20 cellular contexts compared by ENCODE assay signal in genomic region chr1:102593276-102593675, GRCh38.
DNase-seq lines count a peak whose midpoint lies in the region; ATAC-seq and TF ChIP-seq lines count a peak whose summit lies in the region.
"Had no signal": no experiment of that assay in that cellular context is flagged by ENCODE, and none has a peak within 500 bp of the region (broad histone marks: within the 10 kb centered on the region; RNA-seq: fewer than 3 reads in every experiment).

No MANE protein-coding gene starts in this region.

- H3K79me1 ChIP-seq in H9 (ENCODE audit: insufficient read depth, low read depth, low read length, poor library complexity, severe bottlenecking) = no peaks in the 10 kb centered on the region

- H3K27me3 ChIP-seq in H9 (ENCODE audit: insufficient read depth, low read length) = no peaks in the 10 kb centered on the region
- H3K27me3 ChIP-seq: BLaER1 treated with 17β-estradiol and CSF1 and Interleukin-3, amounts not matched to agents 10 nM and 100 nM; SJSA1 had no signal

- no peak overlapping the region for H3K27ac ChIP-seq in H9 (ENCODE audit: insufficient read length, low read depth, low read length)
- H3K27ac ChIP-seq: A549; BLaER1 treated with 17β-estradiol and CSF1 and Interleukin-3, amounts not matched to agents 10 nM and 100 nM; PC-9; SJSA1 had no signal

- no peak overlapping the region; a peak in 1 of 7 replicates for H3K27ac Mint-ChIP-seq in H9
- H3K27ac Mint-ChIP-seq in WTC11 = no peak overlapping the region
- H3K27ac Mint-ChIP-seq: CD8-positive, alpha-beta memory T cell had no signal

- in situ Hi-C loops in Caki2 (cut with HindIII; ENCODE audit: low pct_unique_long_range_greater_than_20kb, low sequenced_read_pairs) = no loop called here

- 0 out of 4 replicates have a peak, but pooled peaks cover 0 to 3% of the 10 kb centered on the region in 2 experiments for H3K4me1 Mint-ChIP-seq in H9
- peaks cover 3% of the 10 kb centered on the region; the same call in 1 of the 2 replicates for H3K4me1 Mint-ChIP-seq in WTC11
- H3K4me1 Mint-ChIP-seq: CD8-positive, alpha-beta memory T cell had no signal

- no peaks in the 10 kb centered on the region for H3K27me3 Mint-ChIP-seq in H9 (ENCODE audit: low read depth)
- H3K27me3 Mint-ChIP-seq in WTC11 (ENCODE audit: low read depth) = no peaks in the 10 kb centered on the region
- H3K27me3 Mint-ChIP-seq: CD8-positive, alpha-beta memory T cell had no signal

- no peak overlapping the region for H2BK120ac ChIP-seq in H9 (ENCODE audit: low read depth, low read length, poor library complexity, severe bottlenecking)

- H4K5ac ChIP-seq in H9 (ENCODE audit: insufficient read length, low read depth, low read length) = no peak overlapping the region

- no peaks in the 10 kb centered on the region for H3K4me1 ChIP-seq in H9 (ENCODE audit: insufficient read depth, low read length)
- H3K4me1 ChIP-seq: A549; BLaER1 treated with 17β-estradiol and CSF1 and Interleukin-3, amounts not matched to agents 10 nM and 100 nM; SJSA1 had no signal

- H2BK5ac ChIP-seq in H9 (ENCODE audit: insufficient read length, low read length) = no peak overlapping the region

- no peak overlapping the region for H3K9ac ChIP-seq in H9 (ENCODE audit: extremely low read depth, insufficient read length, low read length)
- H3K9ac ChIP-seq: BLaER1 treated with 17β-estradiol and CSF1 and Interleukin-3, amounts not matched to agents 10 nM and 100 nM had no signal

- no peak overlapping the region for H3K14ac ChIP-seq in H9 (ENCODE audit: insufficient read depth, low read length)

- H4K8ac ChIP-seq in H9 (replicated peaks; ENCODE audit: insufficient read length, low read depth, low read length) = no peak overlapping the region

- H3K4me3 Mint-ChIP-seq in H9 (no peak overlapping the region), WTC11 (no peak overlapping the region)
- H3K4me3 Mint-ChIP-seq: CD8-positive, alpha-beta memory T cell had no signal

- H2BK20ac ChIP-seq in H9 (ENCODE audit: low read depth, low read length, poor library complexity, severe bottlenecking) = no peak overlapping the region

- no peak overlapping the region for H3K18ac ChIP-seq in H9 (ENCODE audit: insufficient read length, low read depth, low read length)

- no peak overlapping the region for H4K91ac ChIP-seq in H9 (ENCODE audit: insufficient read length, low read depth, low read length)

- H3K36me3 Mint-ChIP-seq in H9 (ENCODE audit: insufficient read depth in 1 of 3, low read depth in 3 of 3) (no peaks in the 10 kb centered on the region), WTC11 (no peaks in the 10 kb centered on the region)
- H3K36me3 Mint-ChIP-seq: CD8-positive, alpha-beta memory T cell had no signal

- POLR2A ChIA-PET in WTC11 (lab: Charles Lee) = no interaction called here

- H2BK12ac ChIP-seq in H9 (ENCODE audit: insufficient read length, low read depth, low read length) = no peak overlapping the region

- H3T11ph ChIP-seq in H9 (ENCODE audit: low read length) = no peak overlapping the region

- H2BK15ac ChIP-seq in H9 (ENCODE audit: low read depth, low read length) = no peak overlapping the region

- H3K4me2 ChIP-seq in H9 (ENCODE audit: insufficient read depth, insufficient read length, low read length) = no peak overlapping the region
- H3K4me2 ChIP-seq: A549; BLaER1 treated with 17β-estradiol and CSF1 and Interleukin-3, amounts not matched to agents 10 nM and 100 nM; PC-9 had no signal

- no peak overlapping the region for H3K56ac ChIP-seq in H9 (ENCODE audit: insufficient read length, low read depth, low read length)

- no peaks in the 10 kb centered on the region for H3K9me3 ChIP-seq in H9 (ENCODE audit: control insufficient read depth, low read depth, low read length)
- H3K9me3 ChIP-seq: A549, SJSA1 had no signal

- H3K4ac ChIP-seq in H9 (ENCODE audit: low read depth, low read length) = no peak overlapping the region

- DNase-seq in Caki2 (ENCODE audit: low read depth) (peak; percentile 23), HS-5 (ENCODE audit: low read depth) (peak; percentile 16), astrocyte of the hippocampus (ENCODE audit: low read depth, low spot score) (peak; percentile 25), renal cortical epithelial cell (ENCODE audit: low read depth) (peak; percentile 13), H9 (no peak), WTC11 (ENCODE audit: low spot score) (no peak)
- DNase-seq: CD8-positive, alpha-beta memory T cell; KBM-7; MV-4-11; NCI-H1417 treated with DMSO at 0.1 percent for 48 hours; NCI-H187 treated with DMSO at 0.1 percent for 48 hours; NCI-H2227 treated with DMSO at 0.1 percent for 48 hours; NCI-H524; PC-9 had no signal

- no peak for TF ChIP-seq CTCF in H9 (conservative IDR thresholded peaks at IDR 0.05)
- TF ChIP-seq CTCF in WTC11 (IDR thresholded peaks at IDR 0.05) = no peak

- H3K79me2 ChIP-seq in H9 (ENCODE audit: insufficient read depth, low read length) = no peaks in the 10 kb centered on the region

- no peaks in the 10 kb centered on the region for H3K23me2 ChIP-seq in H9 (ENCODE audit: insufficient read length, low read depth, low read length, poor library complexity, severe bottlenecking)

- H3K9me3 Mint-ChIP-seq in H9 (no peaks in the 10 kb centered on the region), WTC11 (no peaks in the 10 kb centered on the region)

- H3K23ac ChIP-seq in H9 (ENCODE audit: insufficient read length, low read depth, low read length) = no peak overlapping the region

- CTCF ChIA-PET in WTC11 (lab: Charles Lee) = no interaction called here

- ATAC-seq in WTC11 (no peak), SK-N-SH treated with all-trans-retinoic acid at 6 μM for 48 hours (no peak)
- ATAC-seq: A549, GM12878, HepG2 had no signal

- no peak overlapping the region for H2AFZ ChIP-seq in H9 (ENCODE audit: low read length)
- H2AFZ ChIP-seq: PC-9 had no signal

- H4K20me1 ChIP-seq in H9 (ENCODE audit: control insufficient read depth, insufficient read depth, insufficient read length) = no peaks in the 10 kb centered on the region
- H4K20me1 ChIP-seq: BLaER1 treated with 17β-estradiol and CSF1 and Interleukin-3, amounts not matched to agents 10 nM and 100 nM had no signal

- H2AK5ac ChIP-seq in H9 (ENCODE audit: insufficient read length, low read length) = no peak overlapping the region

TF ChIP-seq in WTC11, 78 proteins besides CTCF, POLR2A, EP300 and RAD21 (continues in another document):
- no peak for TF ChIP-seq ZNF671 (CRISPR knock-in tag; IDR thresholded peaks at IDR 0.05)
- no peak for TF ChIP-seq NR2C2 (CRISPR knock-in tag; IDR thresholded peaks at IDR 0.05)
- TF ChIP-seq IRF2 (CRISPR knock-in tag; IDR thresholded peaks at IDR 0.05; ENCODE audit: borderline replicate concordance, low read depth) = no peak
- TF ChIP-seq EMX1 (CRISPR knock-in tag; IDR thresholded peaks at IDR 0.05) = no peak
- TF ChIP-seq NFATC4 (CRISPR knock-in tag; IDR thresholded peaks at IDR 0.05) = no peak
- no peak for TF ChIP-seq KAT7 (CRISPR knock-in tag; IDR thresholded peaks at IDR 0.05; ENCODE audit: borderline replicate concordance)
- no peak for TF ChIP-seq ATF1 (CRISPR knock-in tag; IDR thresholded peaks at IDR 0.05)
- no peak for TF ChIP-seq PRRX2 (CRISPR knock-in tag; IDR thresholded peaks at IDR 0.05)
- no peak for TF ChIP-seq HMGA2 (CRISPR knock-in tag; IDR thresholded peaks at IDR 0.05)
- TF ChIP-seq FOXP1 (CRISPR knock-in tag; IDR thresholded peaks at IDR 0.05; ENCODE audit: borderline replicate concordance) = no peak
- TF ChIP-seq ZNF423 (CRISPR knock-in tag; IDR thresholded peaks at IDR 0.05) = no peak
- no peak for TF ChIP-seq FOXJ3 (CRISPR knock-in tag; IDR thresholded peaks at IDR 0.05; ENCODE audit: borderline replicate concordance)

TF ChIP-seq in SK-N-SH treated with all-trans-retinoic acid at 6 μM for 48 hours, 23 proteins besides CTCF, POLR2A, EP300 and RAD21:
- TF ChIP-seq ZNF565 (CRISPR knock-in tag; conservative IDR thresholded peaks at IDR 0.05; ENCODE audit: low read depth) (no peak), SNAI2 (CRISPR knock-in tag; IDR thresholded peaks at IDR 0.05) (no peak)
TF ChIP-seq in SK-N-SH treated with all-trans-retinoic acid at 6 μM for 48 hours: peak in this region for 0.

Comparison
In these comparisons a context has a peak if more than half of its experiments do, and no peak if none do; other contexts are left out.
1. DNase-seq: peak in Caki2 (single experiment), HS-5 (single experiment), astrocyte of the hippocampus (single experiment) and renal cortical epithelial cell (single experiment); none in H9 (single experiment) and WTC11 (single experiment).